In the genomic region with DNA sequence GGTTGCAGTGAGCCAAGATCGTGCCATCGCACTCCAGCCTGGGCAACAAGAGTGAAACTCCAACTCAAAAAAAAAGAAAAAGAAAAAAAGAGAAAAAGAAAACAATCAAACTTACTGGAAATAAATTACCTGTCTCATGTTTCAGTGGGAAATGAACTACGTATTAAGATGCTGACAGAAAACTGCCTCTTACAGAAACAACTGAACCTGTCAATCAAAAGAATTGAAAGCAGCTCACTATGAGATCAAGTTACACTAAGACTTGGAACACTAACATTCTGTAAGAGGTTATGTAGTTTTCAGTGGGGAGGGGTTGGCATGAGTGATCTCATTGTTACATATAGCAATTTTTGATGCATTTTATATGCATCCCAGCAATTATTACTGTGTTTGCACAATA, we compare ENCODE assay signal across 20 cellular contexts.
"Had no signal": no experiment of that assay in that cellular context is flagged by ENCODE, and none has a peak within 500 bp of the region (broad histone marks: within the 10 kb centered on the region; RNA-seq: fewer than 3 reads in every experiment).

No MANE protein-coding gene starts in this region.

- H3K27ac ChIP-seq: coronary artery, esophagus squamous epithelium, transverse colon, vagina had no signal

- ATAC-seq: right cardiac atrium; stimulated activated naive CD8-positive, alpha-beta T cell treated with anti-CD3 and anti-CD28 coated beads, Interleukin-15, Interleukin-2, amounts not matched to agents 100 U/mL and 50 U/mL, for 24 hours had no signal

- FAIRE-seq: TTC549 had no signal

- H3K9me3 ChIP-seq: esophagus squamous epithelium, transverse colon, vagina had no signal

- DNase-seq: activated B cell treated with CpG ODN at 0.5 μM for 24 hours; activated CD4-positive, alpha-beta T cell treated with anti-CD3 and anti-CD28 coated beads for 48 hours; activated CD8-positive, alpha-beta memory T cell treated with anti-CD3 and anti-CD28 coated beads, Interleukin-2, amount 50 U/mL, for 48 hours; activated naive CD8-positive, alpha-beta T cell treated with anti-CD3 and anti-CD28 coated beads for 36 hours; central memory CD4-positive, alpha-beta T cell; esophagus squamous epithelium; foreskin fibroblast; glutamatergic neuron; hypothalamus; mesendoderm; occipital lobe; right cardiac atrium; stimulated activated CD4-positive, alpha-beta T cell treated with anti-CD3 and anti-CD28 coated beads, Interleukin-4, amount 100 ng/mL, for 4 hours; stimulated activated CD8-positive, alpha-beta memory T cell treated with anti-CD3 and anti-CD28 coated beads, Interleukin-4, amount 100 ng/mL, for 48 hours; stimulated activated naive CD8-positive, alpha-beta T cell treated with anti-CD3 and anti-CD28 coated beads, Interleukin-15, Interleukin-2, amounts not matched to agents 100 U/mL and 50 U/mL, for 24 hours; transverse colon had no signal

- H3K4me1 ChIP-seq: esophagus squamous epithelium, vagina had no signal

- H3K4me2 ChIP-seq: smooth muscle cell had no signal

- H3K4me3 ChIP-seq: coronary artery, esophagus squamous epithelium, smooth muscle cell, transverse colon, vagina had no signal

- H3K36me3 ChIP-seq: esophagus squamous epithelium, transverse colon, vagina had no signal

- H3K27me3 ChIP-seq: esophagus squamous epithelium, transverse colon, vagina had no signal
